ENCODE assay signal across 8 cellular contexts in the genomic region with DNA sequence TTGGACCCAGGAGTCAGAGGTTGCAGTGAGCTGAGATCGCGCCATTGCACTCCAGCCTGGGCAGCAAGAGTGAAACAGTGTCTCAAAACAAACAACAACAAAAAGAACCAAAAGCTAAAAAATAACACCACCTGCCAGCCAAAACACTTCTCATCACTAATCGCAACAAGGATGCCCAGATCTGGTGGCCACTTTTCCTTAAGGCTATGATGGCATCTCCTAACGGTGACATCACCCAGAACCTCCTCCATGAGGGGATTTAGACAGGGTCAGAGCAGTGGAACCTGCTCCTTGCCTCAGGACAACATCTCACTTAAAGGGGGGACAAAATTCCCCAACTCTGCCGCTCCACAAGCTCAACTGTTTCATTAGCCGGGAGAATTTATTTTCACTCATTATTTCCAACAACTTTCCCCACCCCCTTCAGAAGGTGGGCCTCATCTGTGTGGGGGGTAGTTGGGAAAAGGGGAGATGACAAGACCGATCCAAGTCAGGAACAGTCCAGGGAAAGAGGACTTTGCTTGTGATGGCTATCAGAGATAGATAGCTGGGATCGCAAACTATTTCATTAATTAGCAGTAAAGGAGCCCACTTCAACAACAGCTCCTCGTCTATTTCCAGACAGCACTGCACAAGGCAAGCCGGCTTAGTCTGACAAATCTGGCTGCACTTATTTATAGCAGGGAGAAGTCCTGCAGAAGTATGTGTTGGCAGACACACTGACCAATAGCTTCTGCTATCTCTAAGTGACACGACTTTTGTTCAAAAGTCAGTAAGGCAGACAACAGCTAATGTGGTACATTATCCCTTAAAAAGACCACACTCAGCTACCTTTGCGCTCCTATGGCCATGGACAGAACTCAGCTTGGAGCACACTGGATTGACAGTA. TPM values are rescaled to one million over a fixed set of nuclear protein-coding genes. Genes with fewer than 3 reads are reported as not detected.
DNase-seq lines count a peak whose midpoint lies in the region; ATAC-seq and TF ChIP-seq lines count a peak whose summit lies in the region.

No MANE protein-coding gene starts in this region.

- ATAC-seq in naive thymus-derived CD4-positive, alpha-beta T cell, result no peak
- ATAC-seq in GM21423 (IDR thresholded peaks at IDR 0.05; ENCODE audit: unreplicated experiment), result no peak

- no peak overlapping the region for H3K27ac Mint-ChIP-seq in endothelial cell (ENCODE audit: unreplicated experiment)
- H3K27ac Mint-ChIP-seq in naive thymus-derived CD4-positive, alpha-beta T cell, result peak overlapping the region; percentile 79 to 96 (median 93)

- DNase-seq in PC-9 (no peak), endothelial cell (ENCODE audit: low spot score) (no peak), HEK293T (ENCODE audit: extremely low spot score) (no peak), NCI-H524 (lab: John Stamatoyannopoulos, UW) (no peak), GM10266 (ENCODE audit: extremely low spot score) (no peak)
- DNase-seq in naive thymus-derived CD4-positive, alpha-beta T cell, result no peak

- no peaks in the 10 kb centered on the region for H3K9me3 Mint-ChIP-seq in endothelial cell (ENCODE audit: unreplicated experiment)
- H3K9me3 Mint-ChIP-seq in naive thymus-derived CD4-positive, alpha-beta T cell, result peaks cover 0 to 2% (median 0%) of the 10 kb centered on the region in 11 donors

- peaks cover 35% of the 10 kb centered on the region for H3F3A ChIP-seq in PC-9 (ENCODE audit: insufficient read depth, low read depth)

- H3K4me2 ChIP-seq in PC-9, result peak overlapping the region; percentile 99

- H3K4me1 Mint-ChIP-seq in endothelial cell (ENCODE audit: unreplicated experiment), result peaks cover 23% of the 10 kb centered on the region
- peaks cover 23 to 58% (median 50%) of the 10 kb centered on the region in 7 donors for H3K4me1 Mint-ChIP-seq in naive thymus-derived CD4-positive, alpha-beta T cell

- no peaks in the 10 kb centered on the region for H3K27me3 ChIP-seq in PC-9 (ENCODE audit: insufficient read depth, low read depth)
- H3K27me3 ChIP-seq in naive thymus-derived CD4-positive, alpha-beta T cell (ENCODE audit: control insufficient read depth in 2 of 2, insufficient read depth in 2 of 2, low read length in 2 of 2), result no peaks in the 10 kb centered on the region

- intact Hi-C loops in PC-9 (cut with micrococcal nuclease; ENCODE audit: unreplicated experiment), result loop anchor here (2.0 kb wide), 1 partner anchor 79 kb away; no protein-coding TSS in a partner anchor
- intact Hi-C loops in naive thymus-derived CD4-positive, alpha-beta T cell (cut with micrococcal nuclease), result loop anchor here (2.0 to 10.0 kb wide), 3 partner anchors 165 to 1121 kb away; partner anchors contain the start of gene NFYC (in 1 of the 2)

- peaks cover 77% of the 10 kb centered on the region for H3K79me2 ChIP-seq in PC-9 (ENCODE audit: low read depth)

- TF ChIP-seq CTCF in PC-9 (conservative IDR thresholded peaks at IDR 0.05), result no peak
- TF ChIP-seq CTCF in endothelial cell (IDR thresholded peaks at IDR 0.05; ENCODE audit: unreplicated experiment), result no peak
- no peak for TF ChIP-seq CTCF in GM10266 (IDR thresholded peaks at IDR 0.05; ENCODE audit: control insufficient read depth, insufficient read depth, low read depth, missing control alignments)

- peaks cover 31% of the 10 kb centered on the region for H3K36me3 Mint-ChIP-seq in endothelial cell (ENCODE audit: low read depth, unreplicated experiment)
- H3K36me3 Mint-ChIP-seq in naive thymus-derived CD4-positive, alpha-beta T cell, result peaks cover 5 to 35% (median 25%) of the 10 kb centered on the region in 5 donors

- no peak overlapping the region for H2AFZ ChIP-seq in PC-9

- POLR2A ChIA-PET in PC-9 (lab: Charles Lee; ENCODE audit: unreplicated experiment), result interaction anchor here (0.6 to 1.3 kb wide), 3 partner anchors 10 to 32 kb away, joined by 3 to 4 read pairs (median 4); no protein-coding TSS in a partner anchor
- POLR2A ChIA-PET in naive thymus-derived CD4-positive, alpha-beta T cell (lab: Charles Lee), result interaction anchor here (0.6 to 1.4 kb wide), 3 partner anchors 17 to 119 kb away, joined by 3 to 5 read pairs (median 3); no protein-coding TSS in a partner anchor
- POLR2A ChIA-PET in HEK293T (lab: Yijun Ruan, JAX), result interaction anchor here (1.1 to 1.9 kb wide), 4 partner anchors 13 to 21 kb away, joined by 3 to 8 read pairs (median 6); no protein-coding TSS in a partner anchor

- peak overlapping the region; percentile 96 for H3K4me3 Mint-ChIP-seq in endothelial cell (ENCODE audit: unreplicated experiment)
- peak overlapping the region; percentile 86 to 98 (median 91) for H3K4me3 Mint-ChIP-seq in naive thymus-derived CD4-positive, alpha-beta T cell

- H3K9me2 ChIP-seq in PC-9 (ENCODE audit: insufficient read depth), result no peaks in the 10 kb centered on the region

- H3K36me3 ChIP-seq in PC-9 (ENCODE audit: low read depth), result peaks cover 55% of the 10 kb centered on the region
- H3K36me3 ChIP-seq in naive thymus-derived CD4-positive, alpha-beta T cell (ENCODE audit: control insufficient read depth in 2 of 3, insufficient read depth in 3 of 3, low read length in 3 of 3), result peaks cover 15 to 44% (median 20%) of the 10 kb centered on the region in 3 experiments

- CTCF ChIA-PET in PC-9 (lab: Charles Lee), result interaction anchor here (0.5 to 1.0 kb wide), 3 partner anchors 15 to 146 kb away, joined by 3 to 5 read pairs (median 3); no protein-coding TSS in a partner anchor
- CTCF ChIA-PET in naive thymus-derived CD4-positive, alpha-beta T cell (lab: Charles Lee), result interaction anchor here (1.5 kb wide), 1 partner anchor 13 kb away, joined by 5 read pairs; no protein-coding TSS in a partner anchor
- CTCF ChIA-PET in HEK293T (lab: Yijun Ruan, JAX), result interaction anchor here (0.9 to 3.2 kb wide), 2 partner anchors 32 to 84 kb away, joined by 3 to 12 read pairs; no protein-coding TSS in a partner anchor

- H3K9me3 ChIP-seq in PC-9 (ENCODE audit: insufficient read depth, low read depth), result no peaks in the 10 kb centered on the region
- H3K9me3 ChIP-seq in naive thymus-derived CD4-positive, alpha-beta T cell (ENCODE audit: control insufficient read depth in 2 of 3, low read length in 3 of 3), result no peaks in the 10 kb centered on the region

- no peaks in the 10 kb centered on the region for H3K27me3 Mint-ChIP-seq in endothelial cell (ENCODE audit: unreplicated experiment)
- no peaks in the 10 kb centered on the region for H3K27me3 Mint-ChIP-seq in naive thymus-derived CD4-positive, alpha-beta T cell

- BruUV-seq in PC-9 (replicated peaks; lab: Mats Ljungman, UMichigan), result no TSS peak

- H3K4me3 ChIP-seq in GM08714 (ENCODE audit: low read length), result peak overlapping the region; percentile 97
- peak overlapping the region; percentile 76 for H3K4me3 ChIP-seq in PC-9
- peak overlapping the region; percentile 68 for H3K4me3 ChIP-seq in naive thymus-derived CD4-positive, alpha-beta T cell (ENCODE audit: low read length)

- H4K20me1 ChIP-seq in PC-9 (ENCODE audit: insufficient read depth), result peaks cover 64% of the 10 kb centered on the region

- no peak overlapping the region for H3K27ac ChIP-seq in PC-9
- H3K27ac ChIP-seq in naive thymus-derived CD4-positive, alpha-beta T cell (ENCODE audit: low read depth, low read length), result peak overlapping the region; percentile 89

- peaks cover 26% of the 10 kb centered on the region for H3K4me1 ChIP-seq in PC-9 (replicated peaks; ENCODE audit: insufficient read depth)
- H3K4me1 ChIP-seq in naive thymus-derived CD4-positive, alpha-beta T cell (ENCODE audit: control insufficient read depth in 2 of 2, insufficient read depth in 2 of 2, low read length in 2 of 2), result peaks cover 18 to 26% of the 10 kb centered on the region in 2 donors

TF ChIP-seq in HEK293T, 16 proteins besides CTCF, POLR2A, EP300 and RAD21:
- no peak for TF ChIP-seq NFRKB (IDR thresholded peaks at IDR 0.05)

RNA-seq across cellular contexts. Expression of gene PABPC4, which starts 2.6 kb away (rescaled TPM):
- total RNA-seq in PC-9 (2021) (500 and 561 TPM in 2 replicates), endothelial cell (ENCODE audit: unreplicated experiment) (254 TPM)
- 100 to 1,000 TPM; 194 to 344 (median 278) TPM for total RNA-seq in naive thymus-derived CD4-positive, alpha-beta T cell
- polyA plus RNA-seq in naive thymus-derived CD4-positive, alpha-beta T cell, result 10 to 100 TPM; 39.9 to 41.6 TPM
